Comparison of ENCODE assay signal across 9 cellular contexts in the genomic region with DNA sequence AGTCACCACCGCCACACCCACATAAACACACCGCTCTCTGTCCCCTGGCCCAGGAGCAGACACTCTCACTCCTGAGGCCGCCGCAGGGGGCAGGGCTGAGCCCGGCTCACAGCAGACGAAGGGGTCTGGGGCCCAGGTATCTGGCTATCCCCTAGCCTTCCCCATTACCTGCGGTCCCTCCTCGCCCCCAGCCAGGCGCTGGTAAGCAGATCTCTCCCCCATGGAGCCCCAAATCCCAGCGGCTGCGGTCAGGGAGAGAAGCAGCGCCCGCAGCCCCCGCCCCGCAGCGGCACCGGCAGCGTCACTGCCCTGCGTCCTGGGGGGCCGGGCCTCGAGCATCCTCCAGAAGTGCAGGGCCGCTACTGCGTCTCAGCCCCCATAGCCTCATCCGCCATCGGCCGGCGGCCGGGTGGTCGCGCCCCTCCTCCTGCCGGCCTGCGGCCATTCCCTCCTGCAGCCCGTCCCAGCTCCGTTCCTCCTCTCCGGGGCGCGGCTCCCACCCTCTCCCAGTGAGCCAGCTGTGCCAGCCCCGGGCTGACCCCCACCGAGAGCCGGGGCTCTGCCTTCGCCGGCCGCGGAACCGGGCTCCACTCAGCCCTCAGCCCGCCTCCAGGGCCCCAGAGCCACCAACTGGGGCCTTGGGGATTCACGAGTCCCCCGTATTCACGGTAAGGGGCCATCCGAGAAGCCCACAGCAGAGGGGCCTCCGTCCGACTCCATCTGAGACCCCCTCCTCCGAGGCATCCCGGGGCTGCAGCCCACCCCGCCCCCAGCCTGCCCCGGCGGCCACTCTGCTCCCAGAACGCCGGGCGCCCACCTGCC. TPM values are rescaled to one million over a fixed set of nuclear protein-coding genes. Genes with fewer than 3 reads are reported as not detected.
DNase-seq lines count a peak whose midpoint lies in the region; ATAC-seq, FAIRE-seq and TF ChIP-seq lines count a peak whose summit lies in the region.
"Had no signal": no experiment of that assay in that cellular context is flagged by ENCODE, and none has a peak within 500 bp of the region (broad histone marks: within the 10 kb centered on the region; RNA-seq: fewer than 3 reads in every experiment).

No MANE protein-coding gene starts in this region.

- H3K27ac Mint-ChIP-seq in CD8-positive, alpha-beta memory T cell, result peak overlapping the region; percentile 87 to 98 (median 92)
- peak overlapping the region; percentile 92 for H3K27ac Mint-ChIP-seq in activated naive CD4-positive, alpha-beta T cell treated with anti-CD3 and anti-CD28 coated beads, Interleukin-2, amount 10 ng/mL, durations not matched to agents 7 days and 5 days

- peak overlapping the region; percentile 84 for H3K27ac ChIP-seq in CD8-positive, alpha-beta memory T cell (ENCODE audit: low read depth, low read length)
- peak overlapping the region; percentile 98 for H3K27ac ChIP-seq in RWPE2 (ENCODE audit: poor library complexity, severe bottlenecking)
- H3K27ac ChIP-seq in heart right ventricle, result peak overlapping the region; percentile 79 to 95 (median 92)
- H3K27ac ChIP-seq in prostate gland, result peak overlapping the region; percentile 87 to 88

- no peaks in the 10 kb centered on the region for H3K27me3 ChIP-seq in CD8-positive, alpha-beta memory T cell (ENCODE audit: insufficient read depth, low read length, poor library complexity, severe bottlenecking)
- H3K27me3 ChIP-seq in RWPE2 (ENCODE audit: insufficient read depth, poor library complexity, severe bottlenecking) (no peaks in the 10 kb centered on the region), heart right ventricle (no peaks in the 10 kb centered on the region), prostate gland (replicated peaks; ENCODE audit: insufficient read depth) (no peaks in the 10 kb centered on the region)

- H3K36me3 Mint-ChIP-seq in CD8-positive, alpha-beta memory T cell, result peaks cover 0 to 11% (median 0%) of the 10 kb centered on the region in 3 donors
- H3K36me3 Mint-ChIP-seq in activated naive CD4-positive, alpha-beta T cell treated with anti-CD3 and anti-CD28 coated beads, Interleukin-2, amount 10 ng/mL, durations not matched to agents 7 days and 5 days, result peaks cover 14% of the 10 kb centered on the region

- no peaks in the 10 kb centered on the region for H3K9me3 ChIP-seq in CD8-positive, alpha-beta memory T cell (ENCODE audit: low read length)
- H3K9me3 ChIP-seq in RWPE2 (ENCODE audit: severe bottlenecking) (no peaks in the 10 kb centered on the region), heart right ventricle (no peaks in the 10 kb centered on the region), prostate gland (no peaks in the 10 kb centered on the region)

- ATAC-seq in RWPE2 (ENCODE audit: low read depth) (peak; percentile 31; the same call in 2 of the 3 replicates), heart right ventricle (peak; percentile 8 to 40 (median 32))

- H3K4me1 ChIP-seq in CD8-positive, alpha-beta memory T cell (ENCODE audit: insufficient read depth, low read length), result peaks cover 42% of the 10 kb centered on the region
- H3K4me1 ChIP-seq in RWPE2 (ENCODE audit: insufficient read depth, poor library complexity, severe bottlenecking) (peaks cover 21% of the 10 kb centered on the region), heart right ventricle (peaks cover 30 to 79% (median 59%) of the 10 kb centered on the region in 9 donors), prostate gland (replicated peaks) (peaks cover 37% of the 10 kb centered on the region)

- FAIRE-seq in HTR-8/SVneo (lab: Jason Lieb, UNC), result no peak
- FAIRE-seq: colon had no signal

- POLR2A ChIA-PET in CD8-positive, alpha-beta memory T cell (lab: Charles Lee), result interaction anchor here (1.2 to 6.0 kb wide), 2 partner anchors 13 to 18 kb away, joined by 3 to 77 read pairs; partner anchors contain the start of gene TNK2

- TF ChIP-seq POLR2A in prostate gland (IDR thresholded peaks at IDR 0.05), result no peak

- WGBS in heart right ventricle, 2 donors, result 0% methylated on average over 55 to 60 of the region's 60 CpGs
- WGBS in prostate gland, result 1% methylated on average over 34 of the region's 60 CpGs

- intact Hi-C loops in heart right ventricle (cut with DNase I) (loop anchor here in 2 of 10 donors (2.0 kb wide), 2 partner anchors 32 to 34 kb away; no protein-coding TSS in a partner anchor), prostate gland (cut with DNase I) (no loop called here)

- H3K27me3 Mint-ChIP-seq in CD8-positive, alpha-beta memory T cell, result no peaks in the 10 kb centered on the region
- H3K27me3 Mint-ChIP-seq in activated naive CD4-positive, alpha-beta T cell treated with anti-CD3 and anti-CD28 coated beads, Interleukin-2, amount 10 ng/mL, durations not matched to agents 7 days and 5 days, result no peaks in the 10 kb centered on the region

- no peaks in the 10 kb centered on the region for H3K36me3 ChIP-seq in CD8-positive, alpha-beta memory T cell (ENCODE audit: insufficient read depth, low read length)
- peaks cover 4% of the 10 kb centered on the region; the same call in 1 of the 2 replicates for H3K36me3 ChIP-seq in RWPE2 (ENCODE audit: low read depth)
- no peaks in the 10 kb centered on the region for H3K36me3 ChIP-seq in heart right ventricle
- H3K36me3 ChIP-seq in prostate gland, result no peaks in the 10 kb centered on the region

- H3K4me1 Mint-ChIP-seq in CD8-positive, alpha-beta memory T cell, result peaks cover 31 to 58% (median 39%) of the 10 kb centered on the region in 3 donors
- H3K4me1 Mint-ChIP-seq in activated naive CD4-positive, alpha-beta T cell treated with anti-CD3 and anti-CD28 coated beads, Interleukin-2, amount 10 ng/mL, durations not matched to agents 7 days and 5 days, result peaks cover 50% of the 10 kb centered on the region

- CTCF ChIA-PET in CD8-positive, alpha-beta memory T cell (lab: Charles Lee), result interaction anchor here (0.7 to 11.1 kb wide), 20 partner anchors 8 to 624 kb away, joined by 3 to 176 read pairs (median 8); partner anchors contain the start of genes TNK2 and XXYLT1
- CTCF ChIA-PET in activated naive CD4-positive, alpha-beta T cell treated with anti-CD3 and anti-CD28 coated beads, Interleukin-2, amount 10 ng/mL, durations not matched to agents 7 days and 5 days (lab: Charles Lee), result interaction anchor here (0.6 to 7.9 kb wide), 13 partner anchors 8 to 624 kb away, joined by 3 to 118 read pairs (median 9); partner anchors contain the start of gene TNK2

- H3K4me3 ChIP-seq in CD8-positive, alpha-beta memory T cell (ENCODE audit: low read length), result peak overlapping the region; percentile 64
- peak overlapping the region; percentile 57 for H3K4me3 ChIP-seq in RWPE2 (ENCODE audit: severe bottlenecking)
- H3K4me3 ChIP-seq in heart right ventricle, result peak overlapping the region; percentile 69 to 96 (median 80)
- H3K4me3 ChIP-seq in prostate gland, result peak overlapping the region; percentile 48 to 49

- DNase-seq in CD8-positive, alpha-beta memory T cell, result peak; percentile 55 to 74 (median 63)
- peak; percentile 90 for DNase-seq in GM20000 (ENCODE audit: low spot score)
- peak; percentile 63 for DNase-seq in HTR-8/SVneo (ENCODE audit: insufficient read length, low spot score)
- peak; percentile 75 for DNase-seq in RWPE2 (ENCODE audit: low spot score)
- DNase-seq in activated naive CD4-positive, alpha-beta T cell treated with anti-CD3 and anti-CD28 coated beads, Interleukin-2, amount 10 ng/mL, durations not matched to agents 7 days and 5 days, result peak; percentile 76
- peak; percentile 41 to 57 for DNase-seq in heart right ventricle
- no peak for DNase-seq in prostate gland (ENCODE audit: low spot score)
- no peak for DNase-seq in KG1 (lab: John Stamatoyannopoulos, UW)

- H3K9me3 Mint-ChIP-seq in CD8-positive, alpha-beta memory T cell, result no peaks in the 10 kb centered on the region
- no peaks in the 10 kb centered on the region for H3K9me3 Mint-ChIP-seq in activated naive CD4-positive, alpha-beta T cell treated with anti-CD3 and anti-CD28 coated beads, Interleukin-2, amount 10 ng/mL, durations not matched to agents 7 days and 5 days

- peak overlapping the region; percentile 88 to 94 (median 92) for H3K4me3 Mint-ChIP-seq in CD8-positive, alpha-beta memory T cell
- peak overlapping the region; percentile 87 for H3K4me3 Mint-ChIP-seq in activated naive CD4-positive, alpha-beta T cell treated with anti-CD3 and anti-CD28 coated beads, Interleukin-2, amount 10 ng/mL, durations not matched to agents 7 days and 5 days

- TF ChIP-seq CTCF in GM20000 (IDR thresholded peaks at IDR 0.05; ENCODE audit: extremely low read depth, missing control alignments), result peak; percentile 47
- peak; percentile 63 for TF ChIP-seq CTCF in RWPE2 (IDR thresholded peaks at IDR 0.05; ENCODE audit: poor library complexity, severe bottlenecking)
- TF ChIP-seq CTCF in heart right ventricle (IDR thresholded peaks at IDR 0.05), result no peak
- no peak for TF ChIP-seq CTCF in prostate gland (IDR thresholded peaks at IDR 0.05)

RNA-seq across cellular contexts. Expression of gene TNK2, which starts 13.1 kb away (rescaled TPM):
- 10 to 100 TPM; 71.4 to 74.5 TPM for total RNA-seq in CD8-positive, alpha-beta memory T cell
- 4.7 TPM for polyA plus RNA-seq in CD8-positive, alpha-beta memory T cell
- total RNA-seq in heart right ventricle, result 10 to 100 TPM; 17.6 to 47.3 (median 32.2) TPM
- 10 to 100 TPM; 31.3 to 48.3 TPM for polyA plus RNA-seq in heart right ventricle
- 100 to 1,000 TPM in 1 of 2 donors, 10 to 100 TPM in 1; 34.9 to 100 TPM for total RNA-seq in prostate gland

Comparison
In these comparisons a context has a peak if more than half of its experiments do, and no peak if none do; other contexts are left out.
1. DNase-seq: peak in CD8-positive, alpha-beta memory T cell (5 of 5), GM20000 (single experiment), HTR-8/SVneo (single experiment), RWPE2 (single experiment), activated naive CD4-positive, alpha-beta T cell treated with anti-CD3 and anti-CD28 coated beads, Interleukin-2, amount 10 ng/mL, durations not matched to agents 7 days and 5 days (single experiment) and heart right ventricle (2 of 2); none in prostate gland (single experiment) and KG1 (single experiment).
2. CTCF ChIP-seq: peak in GM20000 (single experiment) and RWPE2 (single experiment); none in heart right ventricle (0 of 9) and prostate gland (0 of 4).
3. Peak in every context shown above with its lines, with median percentiles within 50 percentile points of each other: H3K27ac ChIP-seq and H3K4me3 ChIP-seq.